Comparison of ENCODE assay signal across 8 cellular contexts in the genomic region with DNA sequence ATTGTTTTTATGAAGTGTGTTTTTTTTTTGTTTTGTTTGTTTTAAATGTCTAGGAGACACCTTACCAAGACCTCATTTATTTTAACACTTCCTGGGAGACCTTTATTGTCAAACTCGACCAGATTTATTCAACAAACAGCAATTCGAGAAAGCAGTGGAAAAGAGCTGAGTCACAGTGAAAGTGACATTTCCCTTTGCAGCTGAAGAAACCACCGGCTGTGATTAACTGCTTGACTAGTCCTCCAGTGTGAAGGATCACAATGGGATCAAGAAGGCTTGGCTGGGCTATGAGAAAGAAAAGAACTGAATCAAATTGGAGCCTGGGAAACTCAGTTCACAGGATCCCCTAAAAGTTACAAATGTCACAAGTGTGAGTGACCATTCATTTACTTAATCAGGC. TPM values are rescaled to one million over a fixed set of nuclear protein-coding genes. Genes with fewer than 3 reads are reported as not detected.
DNase-seq lines count a peak whose midpoint lies in the region; ATAC-seq, FAIRE-seq and TF ChIP-seq lines count a peak whose summit lies in the region.

No MANE protein-coding gene starts in this region.

- TF ChIP-seq CTCF in NB4 (IDR thresholded peaks at IDR 0.05; ENCODE audit: low read depth, low read length), result no peak
- TF ChIP-seq CTCF in fibroblast of the aortic adventitia (IDR thresholded peaks at IDR 0.05; ENCODE audit: insufficient read depth, low read length), result no peak

- ATAC-seq in GM18870 (IDR thresholded peaks at IDR 0.05; ENCODE audit: unreplicated experiment) (peak; percentile 92), HG02588 (IDR thresholded peaks at IDR 0.05; ENCODE audit: unreplicated experiment) (peak; percentile 95)

- TF ChIP-seq POLR2A in NB4 (IDR thresholded peaks at IDR 0.05; ENCODE audit: extremely low read depth, insufficient read length), result no peak

- no peak for FAIRE-seq in frontal cortex (lab: Jason Lieb, UNC)

- peak; percentile 12 for DNase-seq in NB4 (ENCODE audit: low read depth)
- peak; percentile 85 for DNase-seq in fibroblast of the aortic adventitia (ENCODE audit: low read depth)
- DNase-seq in NCI-H2029 treated with DMSO at 0.1 percent for 48 hours (lab: John Stamatoyannopoulos, UW), result no peak
- no peak for DNase-seq in frontal cortex (ENCODE audit: low spot score in 2 of 2)
- DNase-seq in OCI-M2 (lab: John Stamatoyannopoulos, UW; ENCODE audit: unreplicated experiment), result no peak
- no peak for DNase-seq in SK-N-DZ (ENCODE audit: low spot score)

- H3K4me3 ChIP-seq in NB4 (ENCODE audit: low read depth, low read length) (no peak overlapping the region), fibroblast of the aortic adventitia (ENCODE audit: low read depth, low read length) (no peak overlapping the region)

RNA-seq across cellular contexts. Expression of gene ADH7, which starts 11.9 kb away (rescaled TPM):
- total RNA-seq in fibroblast of the aortic adventitia (ENCODE audit: low replicate concordance), result 0.09 TPM in 1 of 2 replicates, not detected in the other
- total RNA-seq in frontal cortex, result not detected
- not detected in 2 replicates for polyA plus RNA-seq in SK-N-DZ (2014; cell fraction: cytosol; rRNA removed)
- polyA plus RNA-seq in SK-N-DZ (2014; cell fraction: nucleus; rRNA removed), result not detected in 2 replicates

Comparison
In these comparisons a context has a peak if more than half of its experiments do, and no peak if none do; other contexts are left out.
1. DNase-seq: peak in NB4 (single experiment) and fibroblast of the aortic adventitia (single experiment); none in NCI-H2029 treated with DMSO at 0.1 percent for 48 hours (single experiment), frontal cortex (0 of 2), OCI-M2 (single experiment) and SK-N-DZ (single experiment).